In genomic region chr7:142809671-142810070, GRCh38 we compare ENCODE assay signal across 12 cellular contexts. TPM values are rescaled to one million over a fixed set of nuclear protein-coding genes. Genes with fewer than 3 reads are reported as not detected.
A peak's percentile ranks its signal among the peaks of the same experiment; 100 is the strongest.
DNase-seq lines count a peak whose midpoint lies in the region; ATAC-seq, FAIRE-seq and TF ChIP-seq lines count a peak whose summit lies in the region.
"Had no signal": no experiment of that assay in that cellular context is flagged by ENCODE, and none has a peak within 500 bp of the region (broad histone marks: within the 10 kb centered on the region; RNA-seq: fewer than 3 reads in every experiment).

No MANE protein-coding gene starts in this region.

- H3K27ac ChIP-seq in MM.1S (ENCODE audit: low read length), result peak overlapping the region; percentile 93
- peak overlapping the region; percentile 37 to 92 for H3K27ac ChIP-seq in small intestine (ENCODE audit: low read depth in 1 of 2, low read length in 1 of 2)
- H3K27ac ChIP-seq: thyroid gland had no signal

- H2AFZ ChIP-seq in MM.1S (ENCODE audit: low read length), result peak overlapping the region; percentile 17

- no peak; the same call in 1 of the 2 replicates for TF ChIP-seq POLR2A in GM12891 (IDR thresholded peaks at IDR 0.05; ENCODE audit: low read depth, low read length)

- FAIRE-seq in GM12891 (lab: Jason Lieb, UNC) (no peak), small intestine (lab: Jason Lieb, UNC) (no peak)
- FAIRE-seq: TTC549 had no signal

- peak overlapping the region; percentile 80 for H3K4me2 ChIP-seq in MM.1S (ENCODE audit: low read depth, low read length)

- peaks cover 71% of the 10 kb centered on the region for H3K4me1 Mint-ChIP-seq in activated T-helper 17 cell treated with anti-CD3 and anti-CD28 coated beads, Interleukin-2, amount 50 U/mL, for 72 hours

- H3K36me3 Mint-ChIP-seq in activated T-helper 17 cell treated with anti-CD3 and anti-CD28 coated beads, Interleukin-2, amount 50 U/mL, for 72 hours (ENCODE audit: low read depth), result peaks cover 54% of the 10 kb centered on the region

- no peaks in the 10 kb centered on the region for H3K27me3 Mint-ChIP-seq in activated T-helper 17 cell treated with anti-CD3 and anti-CD28 coated beads, Interleukin-2, amount 50 U/mL, for 72 hours

- no peaks in the 10 kb centered on the region for H3K36me3 ChIP-seq in MM.1S (replicated peaks; ENCODE audit: insufficient read depth, low read length)
- no peaks in the 10 kb centered on the region for H3K36me3 ChIP-seq in small intestine (ENCODE audit: control insufficient read depth in 2 of 2, insufficient read depth in 2 of 2, low read length in 2 of 2)
- H3K36me3 ChIP-seq: thyroid gland had no signal

- H3F3A ChIP-seq in MM.1S (ENCODE audit: insufficient read depth, low read length), result peaks cover 34% of the 10 kb centered on the region

- H3K9me3 Mint-ChIP-seq in activated T-helper 17 cell treated with anti-CD3 and anti-CD28 coated beads, Interleukin-2, amount 50 U/mL, for 72 hours, result no peaks in the 10 kb centered on the region

- peak overlapping the region; percentile 31 for H3K4me3 ChIP-seq in MM.1S (ENCODE audit: low read length)
- no peak overlapping the region for H3K4me3 ChIP-seq in small intestine (ENCODE audit: low read depth in 1 of 2, low read length in 2 of 2)
- H3K4me3 ChIP-seq: thyroid gland had no signal

- H3K27me3 ChIP-seq in MM.1S (replicated peaks; ENCODE audit: insufficient read depth, low read length) (no peaks in the 10 kb centered on the region), small intestine (ENCODE audit: control insufficient read depth in 2 of 2, insufficient read depth in 2 of 2, low read length in 2 of 2) (no peaks in the 10 kb centered on the region)
- H3K27me3 ChIP-seq: thyroid gland had no signal

- H3K4me3 Mint-ChIP-seq in activated T-helper 17 cell treated with anti-CD3 and anti-CD28 coated beads, Interleukin-2, amount 50 U/mL, for 72 hours, result peak overlapping the region; percentile 92

- 70 to 76% (median 76%) methylated on average over 2 of the region's 2 CpGs for WGBS in small intestine, 3 donors

- H3K9me3 ChIP-seq in MM.1S (replicated peaks; ENCODE audit: insufficient read depth, low read length) (no peaks in the 10 kb centered on the region), small intestine (ENCODE audit: control insufficient read depth, low read depth) (no peaks in the 10 kb centered on the region)
- H3K9me3 ChIP-seq: thyroid gland had no signal

- H3K9me2 ChIP-seq in MM.1S (replicated peaks; ENCODE audit: insufficient read depth, low read length), result no peaks in the 10 kb centered on the region

- H3K27ac Mint-ChIP-seq in activated T-helper 17 cell treated with anti-CD3 and anti-CD28 coated beads, Interleukin-2, amount 50 U/mL, for 72 hours, result peak overlapping the region; percentile 98

- H3K9ac ChIP-seq in MM.1S (ENCODE audit: low read length), result peak overlapping the region; percentile 61

- peaks cover 47% of the 10 kb centered on the region for H3K4me1 ChIP-seq in MM.1S (ENCODE audit: low read length)
- no peaks in the 10 kb centered on the region for H3K4me1 ChIP-seq in small intestine (ENCODE audit: control insufficient read depth in 2 of 2, insufficient read depth in 1 of 2, low read depth in 1 of 2, low read length in 1 of 2)
- H3K4me1 ChIP-seq: thyroid gland had no signal

- TF ChIP-seq CTCF in MM.1S (IDR thresholded peaks at IDR 0.05; ENCODE audit: low read length), result no peak

- ATAC-seq in activated T-helper 17 cell treated with anti-CD3 and anti-CD28 coated beads, Interleukin-2, amount 50 U/mL, for 72 hours (replicated peaks), result no peak
- ATAC-seq in HG02938 (IDR thresholded peaks at IDR 0.05; ENCODE audit: unreplicated experiment), result no peak

- no peaks in the 10 kb centered on the region for H4K20me1 ChIP-seq in MM.1S (ENCODE audit: insufficient read depth, low read length)

- no peaks in the 10 kb centered on the region for H3K79me2 ChIP-seq in MM.1S (ENCODE audit: low read length)

- no peak for DNase-seq in GM12891 (ENCODE audit: insufficient read length, low spot score)
- peak; percentile 42 for DNase-seq in MM.1S
- no peak for DNase-seq in small intestine
- no peak for DNase-seq in activated gamma-delta T cell (lab: John Stamatoyannopoulos, UW)
- DNase-seq in NCI-H345 (lab: John Stamatoyannopoulos, UW), result no peak
- DNase-seq: activated effector memory CD4-positive, alpha-beta T cell treated with Interleukin-2 at 50 U/mL for 16 hours; retina; thyroid gland had no signal

TF ChIP-seq in GM12891, 5 proteins besides CTCF, POLR2A, EP300 and RAD21:
- TF ChIP-seq PAX5 (IDR thresholded peaks at IDR 0.05; ENCODE audit: insufficient read depth, low read length, severe bottlenecking) (no peak), TAF1 (IDR thresholded peaks at IDR 0.05; ENCODE audit: low read depth, low read length) (no peak), POLR2AphosphoS5 (IDR thresholded peaks at IDR 0.05; ENCODE audit: low read depth, low read length) (peak; percentile 16; the same call in 1 of the 2 replicates)

RNA-seq across cellular contexts. Expression of gene PRSS2, which starts 38.9 kb away (rescaled TPM):
- polyA plus RNA-seq in GM12891 (2012; ENCODE audit: low read depth, missing spikeins), result not detected
- total RNA-seq in activated T-helper 17 cell treated with anti-CD3 and anti-CD28 coated beads, Interleukin-2, amount 50 U/mL, for 72 hours, result not detected
- 100 to 1,000 TPM in 2 of 3 donors, 10 to 100 TPM in 1; 91.5 to 814 (median 154) TPM for polyA plus RNA-seq in small intestine
- total RNA-seq: fibroblast of lung, thyroid gland had no signal
- polyA plus RNA-seq: fibroblast of lung had no signal

RNA-seq across cellular contexts. Expression of gene EPHB6, which starts 45.2 kb away (rescaled TPM):
- polyA plus RNA-seq in GM12891 (2012; ENCODE audit: low read depth, missing spikeins), result 0.32 TPM
- 10 to 100 TPM in 1 of 2 donors, 1 to 10 TPM in 1; 8.0 to 14.9 TPM for total RNA-seq in activated T-helper 17 cell treated with anti-CD3 and anti-CD28 coated beads, Interleukin-2, amount 50 U/mL, for 72 hours
- polyA plus RNA-seq in small intestine, result 10 to 100 TPM in 2 of 3 donors, 1 to 10 TPM in 1; 6.5 to 26.2 (median 17.0) TPM
